23 cellular contexts compared by ENCODE assay signal in the genomic region with DNA sequence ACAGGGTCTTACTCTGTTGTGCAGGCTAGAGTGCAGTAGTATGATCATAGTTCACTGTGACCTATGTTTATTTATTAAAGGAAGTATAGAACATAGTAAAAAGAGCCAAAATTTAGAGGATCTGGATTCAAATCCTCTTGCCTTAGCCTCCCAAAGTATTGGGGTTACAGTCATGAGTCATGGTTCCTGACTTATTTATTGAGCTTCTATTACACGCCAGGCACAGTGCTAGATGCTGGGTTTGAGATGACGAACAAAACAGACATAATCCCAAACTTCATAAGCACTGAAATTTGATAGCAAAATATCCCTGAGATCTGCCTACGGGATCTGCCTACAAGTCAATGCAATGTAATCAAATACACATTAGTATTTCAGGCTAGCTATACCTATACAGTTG.
"Had no signal": no experiment of that assay in that cellular context is flagged by ENCODE, and none has a peak within 500 bp of the region (broad histone marks: within the 10 kb centered on the region; RNA-seq: fewer than 3 reads in every experiment).

No MANE protein-coding gene starts in this region.

- H3K27ac Mint-ChIP-seq: activated B cell treated with CpG ODN at 0.5 μM for 24 hours; activated CD4-positive, alpha-beta T cell treated with anti-CD3 and anti-CD28 coated beads, Interleukin-2, amount 10 ng/mL, durations not matched to agents 24 days and 14 days; activated CD8-positive, alpha-beta memory T cell treated with anti-CD3 and anti-CD28 coated beads, Interleukin-2, amount 10 ng/mL, durations not matched to agents 7 days and 5 days; activated naive CD4-positive, alpha-beta T cell treated with anti-CD3 and anti-CD28 coated beads, Interleukin-2, amount 50 U/mL, for 24 hours; activated T-cell treated with anti-CD3 and anti-CD28 coated beads, Interleukin-2, amount 50 U/mL, for 24 hours; activated T-helper 1 cell treated with anti-CD3 and anti-CD28 coated beads, Interleukin-12 subunit alpha, Interleukin-12 subunit beta, Interleukin-2, Interleukin-4 antibody, amounts not matched to agents 30 ng/mL and 10 ng/mL and 1 ng/mL, durations not matched to agents 14 hours and 24 hours and 36 hours; T-cell had no signal

- H3K27me3 Mint-ChIP-seq: activated B cell treated with CpG ODN at 0.5 μM for 24 hours; activated CD4-positive, alpha-beta T cell treated with anti-CD3 and anti-CD28 coated beads, Interleukin-2, amount 10 ng/mL, durations not matched to agents 24 days and 14 days; activated CD8-positive, alpha-beta memory T cell treated with anti-CD3 and anti-CD28 coated beads, Interleukin-2, amount 10 ng/mL, durations not matched to agents 7 days and 5 days; activated naive CD4-positive, alpha-beta T cell treated with anti-CD3 and anti-CD28 coated beads, Interleukin-2, amount 50 U/mL, for 24 hours; activated T-cell treated with anti-CD3 and anti-CD28 coated beads, Interleukin-2, amount 50 U/mL, for 24 hours; T-cell had no signal

- ATAC-seq: activated CD8-positive, alpha-beta memory T cell treated with anti-CD3 and anti-CD28 coated beads, Interleukin-2, amount 10 ng/mL, durations not matched to agents 7 days and 5 days; T-cell had no signal

- H3K4me3 Mint-ChIP-seq: activated B cell treated with CpG ODN at 0.5 μM for 24 hours; activated CD4-positive, alpha-beta T cell treated with anti-CD3 and anti-CD28 coated beads, Interleukin-2, amount 10 ng/mL, durations not matched to agents 24 days and 14 days; activated CD8-positive, alpha-beta memory T cell treated with anti-CD3 and anti-CD28 coated beads, Interleukin-2, amount 10 ng/mL, durations not matched to agents 7 days and 5 days; activated naive CD4-positive, alpha-beta T cell treated with anti-CD3 and anti-CD28 coated beads, Interleukin-2, amount 50 U/mL, for 24 hours; activated T-cell treated with anti-CD3 and anti-CD28 coated beads, Interleukin-2, amount 50 U/mL, for 24 hours; activated T-helper 1 cell treated with anti-CD3 and anti-CD28 coated beads, Interleukin-12 subunit alpha, Interleukin-12 subunit beta, Interleukin-2, Interleukin-4 antibody, amounts not matched to agents 30 ng/mL and 10 ng/mL and 1 ng/mL, durations not matched to agents 14 hours and 24 hours and 36 hours had no signal

- H3K9me3 Mint-ChIP-seq: activated B cell treated with CpG ODN at 0.5 μM for 24 hours; activated CD4-positive, alpha-beta T cell treated with anti-CD3 and anti-CD28 coated beads, Interleukin-2, amount 10 ng/mL, durations not matched to agents 24 days and 14 days; activated naive CD4-positive, alpha-beta T cell treated with anti-CD3 and anti-CD28 coated beads, Interleukin-2, amount 50 U/mL, for 24 hours; activated T-cell treated with anti-CD3 and anti-CD28 coated beads, Interleukin-2, amount 50 U/mL, for 24 hours; activated T-helper 1 cell treated with anti-CD3 and anti-CD28 coated beads, Interleukin-12 subunit alpha, Interleukin-12 subunit beta, Interleukin-2, Interleukin-4 antibody, amounts not matched to agents 30 ng/mL and 10 ng/mL and 1 ng/mL, durations not matched to agents 14 hours and 24 hours and 36 hours; T-cell had no signal

- H3K36me3 Mint-ChIP-seq: activated naive CD4-positive, alpha-beta T cell treated with anti-CD3 and anti-CD28 coated beads, Interleukin-2, amount 50 U/mL, for 24 hours; T-cell had no signal

- DNase-seq: activated B cell treated with CpG ODN at 0.5 μM for 24 hours; activated CD4-positive, alpha-beta T cell treated with anti-CD3 and anti-CD28 coated beads for 1 hour; activated CD4-positive, alpha-beta T cell treated with anti-CD3 and anti-CD28 coated beads, Interleukin-2, amount 10 ng/mL, durations not matched to agents 24 days and 14 days; activated CD4-positive, alpha-beta T cell treated with anti-CD3 and anti-CD28 coated beads, Interleukin-2, amount 50 U/mL, for 48 hours; activated CD8-positive, alpha-beta memory T cell treated with anti-CD3 and anti-CD28 coated beads, Interleukin-2, amount 10 ng/mL, durations not matched to agents 7 days and 5 days; activated effector memory CD4-positive, alpha-beta T cell treated with Interleukin-2 at 50 U/mL for 16 hours; activated naive CD4-positive, alpha-beta T cell; activated T-cell treated with anti-CD3 and anti-CD28 coated beads, Interleukin-2, amount 50 U/mL, for 24 hours; aorta; central memory CD4-positive, alpha-beta T cell; Karpas-422; NCI-H146; NCI-H187 treated with DMSO at 0.1 percent for 48 hours; NCI-H2081 treated with DMSO at 0.1 percent for 48 hours; NCI-H2227 treated with DMSO at 0.1 percent for 48 hours; NCI-H446 treated with DMSO at 0.1 percent for 48 hours; NCI-H774; SIG-M5; T-cell; T-helper 2 cell; T1000 had no signal
